ENCODE assay signal across 13 cellular contexts in genomic region chr2:197674060-197674459, GRCh38. TPM values are rescaled to one million over a fixed set of nuclear protein-coding genes. Genes with fewer than 3 reads are reported as not detected.
A peak's percentile ranks its signal among the peaks of the same experiment; 100 is the strongest.
DNase-seq lines count a peak whose midpoint lies in the region; ATAC-seq and TF ChIP-seq lines count a peak whose summit lies in the region.
"Had no signal": no experiment of that assay in that cellular context is flagged by ENCODE, and none has a peak within 500 bp of the region (broad histone marks: within the 10 kb centered on the region; RNA-seq: fewer than 3 reads in every experiment).

No MANE protein-coding gene starts in this region.

- TF ChIP-seq CTCF in AG10803 (conservative IDR thresholded peaks at IDR 0.05; ENCODE audit: low read length): no peak
- no peak for TF ChIP-seq CTCF in astrocyte of the spinal cord (IDR thresholded peaks at IDR 0.05; ENCODE audit: low read depth, low read length)
- TF ChIP-seq CTCF in hepatocyte (IDR thresholded peaks at IDR 0.05; ENCODE audit: poor library complexity): no peak
- TF ChIP-seq CTCF in sigmoid colon (IDR thresholded peaks at IDR 0.05): no peak

- H3K9me3 ChIP-seq in hepatocyte (ENCODE audit: low read depth): no peaks in the 10 kb centered on the region
- peaks cover 0 to 3% (median 0%) of the 10 kb centered on the region in 4 donors for H3K9me3 ChIP-seq in sigmoid colon

- H3K27me3 ChIP-seq in hepatocyte (no peaks in the 10 kb centered on the region), sigmoid colon (no peaks in the 10 kb centered on the region)

- no peak overlapping the region for H2AFZ ChIP-seq in hepatocyte

- TF ChIP-seq POLR2A in sigmoid colon (IDR thresholded peaks at IDR 0.05): no peak

- H3K79me2 ChIP-seq in hepatocyte: peaks cover 15% of the 10 kb centered on the region

- WGBS in hepatocyte (ENCODE audit: low lambda C conversion rate, missing lambda C conversion rate): 66% methylated on average over 1 of the region's 1 CpG
- 59 to 61% methylated on average over 1 of the region's 1 CpG for WGBS in sigmoid colon, 2 donors

- TF ChIP-seq EP300 in sigmoid colon (IDR thresholded peaks at IDR 0.05): no peak

- H3K4me1 ChIP-seq in hepatocyte (ENCODE audit: insufficient read depth) (no peaks in the 10 kb centered on the region), sigmoid colon (no peaks in the 10 kb centered on the region)

- ATAC-seq in HG03354 (IDR thresholded peaks at IDR 0.05; ENCODE audit: poor library complexity, severe bottlenecking, unreplicated experiment): no peak
- no peak for ATAC-seq in HG02571 (IDR thresholded peaks at IDR 0.05; ENCODE audit: unreplicated experiment)
- ATAC-seq: effector memory CD8-positive, alpha-beta T cell had no signal

- intact Hi-C loops in sigmoid colon (cut with DNase I): no loop called here

- peak overlapping the region; percentile 64 for H3K4me2 ChIP-seq in hepatocyte

- DNase-seq in AG10803 (ENCODE audit: low read depth) (no peak), astrocyte of the spinal cord (ENCODE audit: low read depth, low spot score) (no peak), hepatocyte (ENCODE audit: low spot score) (no peak), sigmoid colon (no peak)
- DNase-seq in activated CD4-positive, alpha-beta T cell treated with anti-CD3 and anti-CD28 coated beads, Interleukin-2, amount 50 U/mL, for 4 hours: no peak
- DNase-seq in stimulated activated CD4-positive, alpha-beta T cell treated with anti-CD3 and anti-CD28 coated beads, Interleukin-4, amount 100 ng/mL, for 24 hours: no peak
- DNase-seq: effector memory CD8-positive, alpha-beta T cell; KBM-7; NCI-H146; NCI-H69; occipital lobe had no signal

- no peak overlapping the region for H3K27ac ChIP-seq in hepatocyte
- H3K27ac ChIP-seq in sigmoid colon: peak overlapping the region in 1 of 4 donors; percentile 49

- peak overlapping the region; percentile 65 for H3K4me3 ChIP-seq in AG10803 (ENCODE audit: low read length)
- H3K4me3 ChIP-seq in astrocyte of the spinal cord (ENCODE audit: low read depth, low read length): peak overlapping the region; percentile 62
- peak overlapping the region; percentile 33 for H3K4me3 ChIP-seq in hepatocyte
- peak overlapping the region in 3 of 4 donors; percentile 21 to 40 (median 37) for H3K4me3 ChIP-seq in sigmoid colon

- no peaks in the 10 kb centered on the region for H4K20me1 ChIP-seq in hepatocyte (ENCODE audit: insufficient read depth, poor library complexity, severe bottlenecking)

- in situ Hi-C loops in astrocyte of the spinal cord (cut with HindIII; ENCODE audit: low sequenced_read_pairs): no loop called here

- H3K36me3 ChIP-seq in hepatocyte (replicated peaks; ENCODE audit: insufficient read depth, low read depth) (no peaks in the 10 kb centered on the region), sigmoid colon (no peaks in the 10 kb centered on the region)

- no peaks in the 10 kb centered on the region for H3K9me2 ChIP-seq in hepatocyte (replicated peaks; ENCODE audit: insufficient read depth)

RNA-seq across cellular contexts. Expression of gene RFTN2, which starts 1.3 kb away (rescaled TPM):
- total RNA-seq in hepatocyte: 8.1 and 8.7 TPM in 2 replicates
- 2.0 and 2.3 TPM in 2 replicates for polyA plus RNA-seq in hepatocyte
- total RNA-seq in sigmoid colon: 1 to 10 TPM; 5.4 to 10.0 (median 8.5) TPM
- polyA plus RNA-seq in sigmoid colon: 1 to 10 TPM in 2 of 3 donors, under 1 TPM in 1; 0.92 to 3.6 (median 1.3) TPM

RNA-seq across cellular contexts. Expression of gene MARS2, which starts 31.1 kb away (rescaled TPM):
- total RNA-seq in hepatocyte (7.8 and 8.4 TPM in 2 replicates), sigmoid colon (1 to 10 TPM; 3.1 to 6.6 (median 4.5) TPM)
- polyA plus RNA-seq in hepatocyte (3.5 and 6.3 TPM in 2 replicates), sigmoid colon (1 to 10 TPM; 3.0 to 8.3 (median 5.3) TPM)
